19 cellular contexts compared by ENCODE assay signal in genomic region chr13:33392794-33393371, GRCh38.
DNase-seq lines count a peak whose midpoint lies in the region; ATAC-seq and TF ChIP-seq lines count a peak whose summit lies in the region.
"Had no signal": no experiment of that assay in that cellular context is flagged by ENCODE, and none has a peak within 500 bp of the region (broad histone marks: within the 10 kb centered on the region; RNA-seq: fewer than 3 reads in every experiment).

No MANE protein-coding gene starts in this region.

- WGBS in gastroesophageal sphincter (ENCODE audit: low coverage in 1 of 2), 2 donors = 34 to 54% methylated on average over 3 of the region's 3 CpGs

- ATAC-seq in gastroesophageal sphincter (no peak), HG03280 (IDR thresholded peaks at IDR 0.05; ENCODE audit: unreplicated experiment) (no peak), HG02938 (IDR thresholded peaks at IDR 0.05; ENCODE audit: unreplicated experiment) (no peak)
- ATAC-seq: CD8-positive, alpha-beta T cell had no signal

- H3K36me3 Mint-ChIP-seq in MCF 10A (ENCODE audit: insufficient read depth, unreplicated experiment) (no peaks in the 10 kb centered on the region), progenitor cell of endocrine pancreas (ENCODE audit: insufficient read depth) (no peaks in the 10 kb centered on the region)
- H3K36me3 Mint-ChIP-seq: CD8-positive, alpha-beta T cell had no signal

- POLR2A ChIA-PET in MCF 10A (lab: Yijun Ruan, JAX) = no interaction called here

- H3K36me3 ChIP-seq in breast epithelium = no peaks in the 10 kb centered on the region
- no peaks in the 10 kb centered on the region for H3K36me3 ChIP-seq in gastroesophageal sphincter
- H3K36me3 ChIP-seq: SJSA1 had no signal

- H3K4me3 ChIP-seq in breast epithelium (no peak overlapping the region), gastroesophageal sphincter (no peak overlapping the region)
- H3K4me3 ChIP-seq: SJSA1 had no signal

- H3K27ac ChIP-seq in breast epithelium (peak overlapping the region; percentile 23 to 46), gastroesophageal sphincter (peak overlapping the region in 3 of 4 donors; percentile 58 to 67 (median 66))
- H3K27ac ChIP-seq: SJSA1 had no signal

- no peak for TF ChIP-seq POLR2A in breast epithelium (IDR thresholded peaks at IDR 0.05)
- TF ChIP-seq POLR2A in gastroesophageal sphincter (IDR thresholded peaks at IDR 0.05) = no peak

- TF ChIP-seq CTCF in breast epithelium (IDR thresholded peaks at IDR 0.05) (no peak), MCF 10A (IDR thresholded peaks at IDR 0.05; ENCODE audit: unreplicated experiment) (no peak), gastroesophageal sphincter (IDR thresholded peaks at IDR 0.05) (no peak), progenitor cell of endocrine pancreas (IDR thresholded peaks at IDR 0.05; ENCODE audit: unreplicated experiment) (no peak)

- H3K4me1 ChIP-seq in breast epithelium (no peaks in the 10 kb centered on the region), gastroesophageal sphincter (peaks cover 0 to 22% (median 0%) of the 10 kb centered on the region in 3 donors)
- H3K4me1 ChIP-seq: SJSA1 had no signal

- CTCF ChIA-PET in MCF 10A (lab: Yijun Ruan, JAX) = no interaction called here

- H3K27me3 ChIP-seq in breast epithelium = no peaks in the 10 kb centered on the region
- no peaks in the 10 kb centered on the region for H3K27me3 ChIP-seq in gastroesophageal sphincter
- H3K27me3 ChIP-seq: SJSA1 had no signal

- H3K9me3 Mint-ChIP-seq in MCF 10A (ENCODE audit: unreplicated experiment) (no peaks in the 10 kb centered on the region), progenitor cell of endocrine pancreas (ENCODE audit: low read depth) (no peaks in the 10 kb centered on the region)
- H3K9me3 Mint-ChIP-seq: CD8-positive, alpha-beta T cell had no signal

- BruUV-seq in MCF 10A (replicated peaks; lab: Mats Ljungman, UMichigan) = no TSS peak

- intact Hi-C loops in breast epithelium (cut with DNase I; ENCODE audit: low total_unique reads) (no loop called here), MCF 10A (cut with micrococcal nuclease) (no loop called here)

- H3K4me1 Mint-ChIP-seq in MCF 10A (ENCODE audit: insufficient read depth, unreplicated experiment) (peaks cover 12% of the 10 kb centered on the region), progenitor cell of endocrine pancreas (ENCODE audit: low read depth) (peaks cover 21% of the 10 kb centered on the region)

- H3K4me3 Mint-ChIP-seq in MCF 10A (ENCODE audit: unreplicated experiment) (no peak overlapping the region), progenitor cell of endocrine pancreas (ENCODE audit: low read depth) (no peak overlapping the region)
- H3K4me3 Mint-ChIP-seq: CD8-positive, alpha-beta T cell had no signal

- no peaks in the 10 kb centered on the region for H3K27me3 Mint-ChIP-seq in MCF 10A (ENCODE audit: insufficient read depth, unreplicated experiment)
- H3K27me3 Mint-ChIP-seq in progenitor cell of endocrine pancreas = no peaks in the 10 kb centered on the region

- H3K9me3 ChIP-seq in breast epithelium (no peaks in the 10 kb centered on the region), gastroesophageal sphincter (peaks cover 0 to 6% (median 0%) of the 10 kb centered on the region in 3 donors)
- H3K9me3 ChIP-seq: SJSA1 had no signal

- H3K27ac Mint-ChIP-seq in MCF 10A (ENCODE audit: low read depth, unreplicated experiment) = no peak overlapping the region
- H3K27ac Mint-ChIP-seq in progenitor cell of endocrine pancreas = peak overlapping the region; percentile 74

- no peak for TF ChIP-seq EP300 in gastroesophageal sphincter (IDR thresholded peaks at IDR 0.05)

- DNase-seq in breast epithelium (ENCODE audit: low spot score in 2 of 2) (no peak), MCF 10A (ENCODE audit: unreplicated experiment) (no peak), progenitor cell of endocrine pancreas (ENCODE audit: low spot score, unreplicated experiment) (no peak), NCI-H1694 (lab: John Stamatoyannopoulos, UW) (no peak), NCI-H1436 (lab: John Stamatoyannopoulos, UW) (no peak)
- DNase-seq: 8988T; CD8-positive, alpha-beta T cell; DND-41; GOT3; IMR-90; Karpas-422; NCI-H1105; NCI-H187; NCI-H510A; NCI-H82 had no signal
